Comparison of ENCODE assay signal across 9 cellular contexts in genomic region chr4:20253272-20253798, GRCh38. TPM values are rescaled to one million over a fixed set of nuclear protein-coding genes. Genes with fewer than 3 reads are reported as not detected.
DNase-seq lines count a peak whose midpoint lies in the region; FAIRE-seq and TF ChIP-seq lines count a peak whose summit lies in the region.
"Had no signal": no experiment of that assay in that cellular context is flagged by ENCODE, and none has a peak within 500 bp of the region (broad histone marks: within the 10 kb centered on the region; RNA-seq: fewer than 3 reads in every experiment).

No MANE protein-coding gene starts in this region.

- peak overlapping the region; percentile 74 for H3K4me3 ChIP-seq in astrocyte (ENCODE audit: insufficient read depth, low read depth, low read length)
- H3K4me3 ChIP-seq in iPS-15b (ENCODE audit: low read depth, low read length), result peak overlapping the region; percentile 63
- H3K4me3 ChIP-seq in skeletal muscle tissue (ENCODE audit: low read length in 3 of 3), result peak overlapping the region; percentile 70 to 75 (median 71)

- no peaks in the 10 kb centered on the region for H3K9me3 ChIP-seq in astrocyte (ENCODE audit: insufficient read depth, low read depth, low read length)
- no peaks in the 10 kb centered on the region for H3K9me3 ChIP-seq in iPS-15b (ENCODE audit: control insufficient read depth, insufficient read depth, low read length)
- H3K9me3 ChIP-seq in skeletal muscle tissue (ENCODE audit: control insufficient read depth in 3 of 3, low read length in 3 of 3), result no peaks in the 10 kb centered on the region

- in situ Hi-C loops in GM13977 (cut with MboI; ENCODE audit: low pct_unique_long_range_greater_than_20kb, low sequenced_read_pairs, unreplicated experiment), result no loop called here

- H3K36me3 ChIP-seq in astrocyte (ENCODE audit: insufficient read depth, low read length), result no peaks in the 10 kb centered on the region
- H3K36me3 ChIP-seq in iPS-15b (ENCODE audit: control insufficient read depth, insufficient read depth, low read length), result no peaks in the 10 kb centered on the region
- H3K36me3 ChIP-seq in skeletal muscle tissue (ENCODE audit: control insufficient read depth in 3 of 3, insufficient read depth in 3 of 3, low read length in 3 of 3), result no peaks in the 10 kb centered on the region

- peak; percentile 22 for DNase-seq in GM13977 (ENCODE audit: low spot score)
- no peak for DNase-seq in astrocyte (ENCODE audit: low read depth)
- no peak for DNase-seq in SW 1271 (lab: John Stamatoyannopoulos, UW)
- DNase-seq in hippocampal formation (lab: John Stamatoyannopoulos, UW), result no peak
- DNase-seq in GM12891 (ENCODE audit: insufficient read length, low spot score), result no peak
- DNase-seq in DMS53 treated with DMSO at 0.1 percent for 48 hours (lab: John Stamatoyannopoulos, UW; ENCODE audit: unreplicated experiment), result no peak
- DNase-seq: NCI-H1930 had no signal

- TF ChIP-seq CTCF in GM13977 (IDR thresholded peaks at IDR 0.05; ENCODE audit: extremely low read depth, insufficient read depth, missing control alignments), result no peak
- TF ChIP-seq CTCF in astrocyte (IDR thresholded peaks at IDR 0.05; ENCODE audit: insufficient read depth, low read depth, low read length), result no peak

- no peaks in the 10 kb centered on the region for H3K36me3 Mint-ChIP-seq in astrocyte (ENCODE audit: low read depth, unreplicated experiment)

- peaks cover 15% of the 10 kb centered on the region for H3K4me1 Mint-ChIP-seq in astrocyte (ENCODE audit: low read depth, unreplicated experiment)

- H3K27ac ChIP-seq in astrocyte (ENCODE audit: low read depth, low read length), result no peak overlapping the region
- no peak overlapping the region for H3K27ac ChIP-seq in skeletal muscle tissue (ENCODE audit: low read depth, low read length)

- H3K79me2 ChIP-seq in astrocyte (ENCODE audit: insufficient read depth, low read length), result peaks cover 10% of the 10 kb centered on the region

- H3K9me3 Mint-ChIP-seq in astrocyte (ENCODE audit: unreplicated experiment), result no peaks in the 10 kb centered on the region

- H2AFZ ChIP-seq in astrocyte (ENCODE audit: low read depth, low read length), result peak overlapping the region; percentile 84

- peaks cover 25% of the 10 kb centered on the region for H3K27me3 Mint-ChIP-seq in astrocyte (ENCODE audit: low read depth, unreplicated experiment)

- peaks cover 25% of the 10 kb centered on the region for H3K4me1 ChIP-seq in astrocyte (ENCODE audit: insufficient read depth, low read length)
- peaks cover 8% of the 10 kb centered on the region for H3K4me1 ChIP-seq in iPS-15b (ENCODE audit: control insufficient read depth, insufficient read depth, low read length)
- peaks cover 27 to 34% (median 32%) of the 10 kb centered on the region in 3 donors for H3K4me1 ChIP-seq in skeletal muscle tissue (ENCODE audit: control insufficient read depth in 3 of 3, insufficient read depth in 3 of 3, low read length in 3 of 3)

- H3K4me2 ChIP-seq in astrocyte (ENCODE audit: low read length), result peak overlapping the region; percentile 98

- H3K27me3 ChIP-seq in astrocyte (ENCODE audit: insufficient read depth, low read length), result no peaks in the 10 kb centered on the region
- peaks cover 80% of the 10 kb centered on the region for H3K27me3 ChIP-seq in iPS-15b (ENCODE audit: control insufficient read depth, insufficient read depth, low read length)
- H3K27me3 ChIP-seq in skeletal muscle tissue (ENCODE audit: control insufficient read depth in 3 of 3, insufficient read depth in 3 of 3, low read length in 3 of 3), result peaks cover 33 to 41% (median 39%) of the 10 kb centered on the region in 3 donors

- H3K27ac Mint-ChIP-seq in astrocyte (ENCODE audit: unreplicated experiment), result no peak overlapping the region

- H3K9ac ChIP-seq in astrocyte (ENCODE audit: low read length), result peak overlapping the region; percentile 77
- no peak overlapping the region for H3K9ac ChIP-seq in iPS-15b (ENCODE audit: low read depth, low read length)
- peak overlapping the region in 2 of 3 donors; percentile 58 to 68 for H3K9ac ChIP-seq in skeletal muscle tissue (ENCODE audit: low read depth in 1 of 3, low read length in 3 of 3)

- peak overlapping the region; percentile 90 for H3K4me3 Mint-ChIP-seq in astrocyte (ENCODE audit: unreplicated experiment)

- no peak for TF ChIP-seq POLR2A in GM12891 (IDR thresholded peaks at IDR 0.05; ENCODE audit: low read depth, low read length)

- FAIRE-seq in astrocyte (lab: Jason Lieb, UNC), result no peak
- FAIRE-seq in GM12891 (lab: Jason Lieb, UNC), result no peak

- H4K20me1 ChIP-seq in astrocyte (ENCODE audit: insufficient read depth, low read length), result peaks cover 16% of the 10 kb centered on the region

TF ChIP-seq in GM12891, 5 proteins besides CTCF, POLR2A, EP300 and RAD21:
- TF ChIP-seq POLR2AphosphoS5 (IDR thresholded peaks at IDR 0.05; ENCODE audit: low read depth, low read length) (no peak), POU2F2 (IDR thresholded peaks at IDR 0.05; ENCODE audit: low read depth, low read length) (no peak), TAF1 (IDR thresholded peaks at IDR 0.05; ENCODE audit: low read depth, low read length) (no peak), SPI1 (IDR thresholded peaks at IDR 0.05; ENCODE audit: low read depth, low read length) (no peak), PAX5 (IDR thresholded peaks at IDR 0.05; ENCODE audit: insufficient read depth, low read length, severe bottlenecking) (no peak)
TF ChIP-seq in GM12891: peak in this region for 0.

RNA-seq across cellular contexts. Expression of gene SLIT2, which starts 1.6 kb away (rescaled TPM):
- 6.4 and 11.2 TPM in 2 replicates for total RNA-seq in astrocyte
- total RNA-seq in skeletal muscle tissue, result 12.0 TPM
- not detected for polyA plus RNA-seq in GM12891 (2012; ENCODE audit: low read depth, missing spikeins)
